Comparison of ENCODE assay signal across 1 cellular context in genomic region chr6:149646599-149646998, GRCh38.
TF ChIP-seq lines count a peak whose summit lies in the region.

No MANE protein-coding gene starts in this region.

TF ChIP-seq in HepG2, 621 proteins besides CTCF, POLR2A, EP300 and RAD21:
- TF ChIP-seq ZNF333 (CRISPR knock-in tag; IDR thresholded peaks at IDR 0.05; ENCODE audit: borderline replicate concordance) (no peak), LBX2 (CRISPR knock-in tag; IDR thresholded peaks at IDR 0.05; ENCODE audit: borderline replicate concordance) (no peak), ZNF292 (CRISPR knock-in tag; IDR thresholded peaks at IDR 0.05; ENCODE audit: borderline replicate concordance, low read depth) (no peak), ZNF446 (CRISPR knock-in tag; IDR thresholded peaks at IDR 0.05) (no peak), SP2 (CRISPR knock-in tag; IDR thresholded peaks at IDR 0.05) (no peak)
- TF ChIP-seq, protein P1, sequence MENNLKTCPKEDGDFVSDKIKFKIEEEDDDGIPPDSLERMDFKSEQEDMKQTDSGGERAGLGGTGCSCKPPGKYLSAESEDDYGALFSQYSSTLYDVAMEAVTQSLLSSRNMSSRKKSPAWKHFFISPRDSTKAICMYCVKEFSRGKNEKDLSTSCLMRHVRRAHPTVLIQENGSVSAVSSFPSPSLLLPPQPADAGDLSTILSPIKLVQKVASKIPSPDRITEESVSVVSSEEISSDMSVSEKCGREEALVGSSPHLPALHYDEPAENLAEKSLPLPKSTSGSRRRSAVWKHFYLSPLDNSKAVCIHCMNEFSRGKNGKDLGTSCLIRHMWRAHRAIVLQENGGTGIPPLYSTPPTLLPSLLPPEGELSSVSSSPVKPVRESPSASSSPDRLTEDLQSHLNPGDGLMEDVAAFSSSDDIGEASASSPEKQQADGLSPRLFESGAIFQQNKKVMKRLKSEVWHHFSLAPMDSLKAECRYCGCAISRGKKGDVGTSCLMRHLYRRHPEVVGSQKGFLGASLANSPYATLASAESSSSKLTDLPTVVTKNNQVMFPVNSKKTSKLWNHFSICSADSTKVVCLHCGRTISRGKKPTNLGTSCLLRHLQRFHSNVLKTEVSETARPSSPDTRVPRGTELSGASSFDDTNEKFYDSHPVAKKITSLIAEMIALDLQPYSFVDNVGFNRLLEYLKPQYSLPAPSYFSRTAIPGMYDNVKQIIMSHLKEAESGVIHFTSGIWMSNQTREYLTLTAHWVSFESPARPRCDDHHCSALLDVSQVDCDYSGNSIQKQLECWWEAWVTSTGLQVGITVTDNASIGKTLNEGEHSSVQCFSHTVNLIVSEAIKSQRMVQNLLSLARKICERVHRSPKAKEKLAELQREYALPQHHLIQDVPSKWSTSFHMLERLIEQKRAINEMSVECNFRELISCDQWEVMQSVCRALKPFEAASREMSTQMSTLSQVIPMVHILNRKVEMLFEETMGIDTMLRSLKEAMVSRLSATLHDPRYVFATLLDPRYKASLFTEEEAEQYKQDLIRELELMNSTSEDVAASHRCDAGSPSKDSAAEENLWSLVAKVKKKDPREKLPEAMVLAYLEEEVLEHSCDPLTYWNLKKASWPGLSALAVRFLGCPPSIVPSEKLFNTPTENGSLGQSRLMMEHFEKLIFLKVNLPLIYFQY (CRISPR knock-in tag; IDR thresholded peaks at IDR 0.05; ENCODE audit: borderline replicate concordance), result no peak
